In the genomic region with DNA sequence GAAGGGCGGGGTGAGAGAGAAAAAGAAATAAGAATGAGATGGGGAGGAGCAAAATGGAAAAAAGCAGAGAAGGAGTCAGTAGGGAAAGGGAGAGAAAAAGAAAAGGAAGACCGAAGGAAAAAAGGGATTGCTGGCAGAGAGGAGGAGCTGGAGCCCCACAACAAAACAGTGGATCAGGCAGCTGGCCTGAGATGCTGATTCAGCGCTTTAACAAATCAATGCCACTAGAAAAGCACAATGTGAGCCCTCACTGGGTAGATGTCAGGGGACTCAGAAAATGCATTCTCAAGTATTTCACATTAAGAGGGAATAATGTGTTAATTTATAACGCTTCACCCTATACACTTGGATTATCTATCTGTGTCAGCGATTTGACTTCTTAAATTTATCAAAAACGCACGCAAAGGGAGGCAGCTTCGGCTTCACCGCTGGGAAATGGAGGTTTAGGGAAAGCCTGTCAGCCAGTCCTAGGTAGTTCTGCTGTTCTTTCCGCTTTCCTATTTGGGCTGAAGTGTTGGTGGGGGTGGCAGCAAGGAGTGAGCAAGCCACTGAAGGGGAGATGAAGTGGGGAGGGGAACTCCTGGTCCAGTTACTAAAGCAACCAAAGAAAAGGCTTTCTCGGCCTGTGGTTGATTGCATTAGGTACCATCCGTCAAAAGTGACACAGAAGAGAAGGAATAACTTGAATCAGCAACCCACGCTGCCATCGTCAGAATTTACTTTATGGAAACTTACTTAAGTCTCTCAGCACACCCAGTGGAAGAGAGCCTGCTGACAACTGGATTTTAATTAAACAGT, we compare ENCODE assay signal across 14 cellular contexts.
DNase-seq lines count a peak whose midpoint lies in the region; ATAC-seq, FAIRE-seq and TF ChIP-seq lines count a peak whose summit lies in the region.
"Had no signal": no experiment of that assay in that cellular context is flagged by ENCODE, and none has a peak within 500 bp of the region (broad histone marks: within the 10 kb centered on the region; RNA-seq: fewer than 3 reads in every experiment).

No MANE protein-coding gene starts in this region.

- peaks cover 28 to 32% of the 10 kb centered on the region in 2 donors for H3K4me1 Mint-ChIP-seq in natural killer cell
- H3K4me1 Mint-ChIP-seq in activated CD8-positive, alpha-beta memory T cell treated with anti-CD3 and anti-CD28 coated beads, Interleukin-2, amount 10 ng/mL, durations not matched to agents 7 days and 5 days, result peaks cover 2% of the 10 kb centered on the region
- H3K4me1 Mint-ChIP-seq: activated naive CD4-positive, alpha-beta T cell treated with anti-CD3 and anti-CD28 coated beads, Interleukin-2, amount 10 ng/mL, durations not matched to agents 7 days and 5 days; stimulated activated naive B cell treated with anti-CD40 and anti-IgM and Interleukin-4, amounts not matched to agents 10 μg/mL and 1 μg/mL and 100 μg/mL, for 72 hours had no signal

- POLR2A ChIA-PET in AG04450 (lab: Yijun Ruan, JAX) (no interaction called here), endothelial cell of umbilical vein (lab: Charles Lee) (no interaction called here)

- FAIRE-seq in endothelial cell of umbilical vein (lab: Jason Lieb, UNC) (peak; percentile 12), GM12892 (lab: Jason Lieb, UNC) (no peak)

- peak overlapping the region; percentile 18 for H3K4me3 Mint-ChIP-seq in natural killer cell
- H3K4me3 Mint-ChIP-seq in activated CD8-positive, alpha-beta memory T cell treated with anti-CD3 and anti-CD28 coated beads, Interleukin-2, amount 10 ng/mL, durations not matched to agents 7 days and 5 days, result no peak overlapping the region
- H3K4me3 Mint-ChIP-seq: activated naive CD4-positive, alpha-beta T cell treated with anti-CD3 and anti-CD28 coated beads, Interleukin-2, amount 10 ng/mL, durations not matched to agents 7 days and 5 days; stimulated activated naive B cell treated with anti-CD40 and anti-IgM and Interleukin-4, amounts not matched to agents 10 μg/mL and 1 μg/mL and 100 μg/mL, for 72 hours; T-cell had no signal

- CTCF ChIA-PET in AG04450 (lab: Charles Lee), result interaction anchor here (0.6 kb wide), 1 partner anchor 58 kb away, joined by 4 read pairs; no protein-coding TSS in a partner anchor
- CTCF ChIA-PET in endothelial cell of umbilical vein (lab: Charles Lee), result interaction anchor here (0.6 to 2.2 kb wide), 3 partner anchors 9 to 210 kb away, joined by 3 to 6 read pairs (median 3); no protein-coding TSS in a partner anchor
- CTCF ChIA-PET in activated CD8-positive, alpha-beta memory T cell treated with anti-CD3 and anti-CD28 coated beads, Interleukin-2, amount 10 ng/mL, durations not matched to agents 7 days and 5 days (lab: Charles Lee), result no interaction called here

- TF ChIP-seq CTCF in AG04450 (IDR thresholded peaks at IDR 0.05; ENCODE audit: low read depth, low read length) (no peak), endothelial cell of umbilical vein (IDR thresholded peaks at IDR 0.05; ENCODE audit: extremely low read depth in 1 of 2, insufficient read depth in 1 of 2, low read depth in 1 of 2, low read length in 2 of 2) (no peak), natural killer cell (IDR thresholded peaks at IDR 0.05) (no peak)

- H4K20me1 ChIP-seq in endothelial cell of umbilical vein (replicated peaks; ENCODE audit: control insufficient read depth, extremely low read depth, insufficient read depth, low read length), result no peaks in the 10 kb centered on the region

- peak overlapping the region; percentile 91 for H2AFZ ChIP-seq in endothelial cell of umbilical vein (ENCODE audit: low read depth, low read length)

- H3K9ac ChIP-seq in endothelial cell of umbilical vein (replicated peaks; ENCODE audit: extremely low read depth, insufficient read depth, low read length), result peak overlapping the region; percentile 22

- H3K36me3 Mint-ChIP-seq in natural killer cell, result no peaks in the 10 kb centered on the region
- no peaks in the 10 kb centered on the region for H3K36me3 Mint-ChIP-seq in activated CD8-positive, alpha-beta memory T cell treated with anti-CD3 and anti-CD28 coated beads, Interleukin-2, amount 10 ng/mL, durations not matched to agents 7 days and 5 days
- H3K36me3 Mint-ChIP-seq: activated naive CD4-positive, alpha-beta T cell treated with anti-CD3 and anti-CD28 coated beads, Interleukin-2, amount 10 ng/mL, durations not matched to agents 7 days and 5 days; stimulated activated naive B cell treated with anti-CD40 and anti-IgM and Interleukin-4, amounts not matched to agents 10 μg/mL and 1 μg/mL and 100 μg/mL, for 72 hours; T-cell had no signal

- H3K27me3 Mint-ChIP-seq in natural killer cell (ENCODE audit: low read depth in 2 of 2), result no peaks in the 10 kb centered on the region
- H3K27me3 Mint-ChIP-seq in activated CD8-positive, alpha-beta memory T cell treated with anti-CD3 and anti-CD28 coated beads, Interleukin-2, amount 10 ng/mL, durations not matched to agents 7 days and 5 days, result no peaks in the 10 kb centered on the region
- H3K27me3 Mint-ChIP-seq: activated naive CD4-positive, alpha-beta T cell treated with anti-CD3 and anti-CD28 coated beads, Interleukin-2, amount 10 ng/mL, durations not matched to agents 7 days and 5 days; T-cell had no signal

- dilution Hi-C loops in endothelial cell of umbilical vein (cut with MboI; ENCODE audit: extremely low pct_ligation_motif_present, low sequenced_read_pairs), result no loop called here

- no peaks in the 10 kb centered on the region for H3K9me1 ChIP-seq in endothelial cell of umbilical vein (replicated peaks; ENCODE audit: control insufficient read depth, extremely low read depth, insufficient read depth, low read length)

- peaks cover 28% of the 10 kb centered on the region for H3K4me1 ChIP-seq in endothelial cell of umbilical vein (ENCODE audit: control insufficient read depth, extremely low read depth, insufficient read depth, low read length)

- intact Hi-C loops in endothelial cell of umbilical vein (cut with micrococcal nuclease), result loop anchor here (5.0 kb wide), 1 partner anchor 177 kb away; no protein-coding TSS in a partner anchor
- intact Hi-C loops in natural killer cell (cut with micrococcal nuclease), result no loop called here

- TF ChIP-seq POLR2A in endothelial cell of umbilical vein (IDR thresholded peaks at IDR 0.05; ENCODE audit: low read depth, low read length), result no peak
- no peak for TF ChIP-seq POLR2A in GM12892 (IDR thresholded peaks at IDR 0.05; ENCODE audit: low read depth, low read length)

- ATAC-seq in natural killer cell, result no peak
- no peak for ATAC-seq in activated CD8-positive, alpha-beta memory T cell treated with anti-CD3 and anti-CD28 coated beads, Interleukin-2, amount 10 ng/mL, durations not matched to agents 7 days and 5 days
- ATAC-seq: heart right ventricle; stimulated activated naive B cell treated with anti-CD40 and anti-IgM and Interleukin-4, amounts not matched to agents 10 μg/mL and 1 μg/mL and 100 μg/mL, for 72 hours; T-cell had no signal

- H3K4me2 ChIP-seq in endothelial cell of umbilical vein (ENCODE audit: insufficient read depth, low read length), result peak overlapping the region; percentile 45

- peak overlapping the region in 1 of 2 donors; percentile 2 for H3K27ac Mint-ChIP-seq in natural killer cell
- no peak overlapping the region for H3K27ac Mint-ChIP-seq in activated CD8-positive, alpha-beta memory T cell treated with anti-CD3 and anti-CD28 coated beads, Interleukin-2, amount 10 ng/mL, durations not matched to agents 7 days and 5 days
- H3K27ac Mint-ChIP-seq: activated naive CD4-positive, alpha-beta T cell treated with anti-CD3 and anti-CD28 coated beads, Interleukin-2, amount 10 ng/mL, durations not matched to agents 7 days and 5 days; stimulated activated naive B cell treated with anti-CD40 and anti-IgM and Interleukin-4, amounts not matched to agents 10 μg/mL and 1 μg/mL and 100 μg/mL, for 72 hours; T-cell had no signal

- H3K36me3 ChIP-seq in endothelial cell of umbilical vein (ENCODE audit: control insufficient read depth in 2 of 2, extremely low read depth in 1 of 2, insufficient read depth in 2 of 2, low read length in 2 of 2), result no peaks in the 10 kb centered on the region
- H3K36me3 ChIP-seq: heart right ventricle had no signal

- no peak overlapping the region for H3K4me3 ChIP-seq in AG04450 (ENCODE audit: low read depth, low read length)
- no peak overlapping the region for H3K4me3 ChIP-seq in endothelial cell of umbilical vein (replicated peaks in 1 of 3; ENCODE audit: insufficient read depth in 1 of 3, low read depth in 1 of 3, low read length in 3 of 3)
- H3K4me3 ChIP-seq: heart right ventricle had no signal

- H3K79me2 ChIP-seq in endothelial cell of umbilical vein (ENCODE audit: control insufficient read depth, insufficient read depth, low read length), result peaks cover 5% of the 10 kb centered on the region

- H3K9me3 ChIP-seq in AG04450 (ENCODE audit: control insufficient read depth, insufficient read depth, low read length), result no peaks in the 10 kb centered on the region
- H3K9me3 ChIP-seq in endothelial cell of umbilical vein (replicated peaks; ENCODE audit: control insufficient read depth, insufficient read depth, low read length), result no peaks in the 10 kb centered on the region
- H3K9me3 ChIP-seq: heart right ventricle had no signal

- no peaks in the 10 kb centered on the region for H3K27me3 ChIP-seq in AG04450 (ENCODE audit: control insufficient read depth, insufficient read depth, low read length)
- H3K27me3 ChIP-seq in endothelial cell of umbilical vein (ENCODE audit: control insufficient read depth in 2 of 2, insufficient read depth in 2 of 2, low read length in 2 of 2), result no peaks in the 10 kb centered on the region

- H3K27ac ChIP-seq in AG04450 (ENCODE audit: low read depth, low read length) (peak overlapping the region; percentile 54), endothelial cell of umbilical vein (ENCODE audit: insufficient read depth, low read depth, low read length) (peak overlapping the region; percentile 18)

- no peaks in the 10 kb centered on the region for H3K9me3 Mint-ChIP-seq in natural killer cell
- peaks cover 5% of the 10 kb centered on the region for H3K9me3 Mint-ChIP-seq in activated CD8-positive, alpha-beta memory T cell treated with anti-CD3 and anti-CD28 coated beads, Interleukin-2, amount 10 ng/mL, durations not matched to agents 7 days and 5 days (ENCODE audit: low read depth)

- no peak for DNase-seq in AG04450 (ENCODE audit: low read depth, low spot score)
- DNase-seq in NCI-H69 (lab: John Stamatoyannopoulos, UW), result peak; percentile 54
- DNase-seq in endothelial cell of umbilical vein (ENCODE audit: low read depth, low spot score), result peak; percentile 61
- no peak for DNase-seq in natural killer cell
- no peak for DNase-seq in activated CD8-positive, alpha-beta memory T cell treated with anti-CD3 and anti-CD28 coated beads, Interleukin-2, amount 10 ng/mL, durations not matched to agents 7 days and 5 days
- DNase-seq in GM12892 (ENCODE audit: insufficient read length), result no peak
- DNase-seq in GF-D8 (lab: John Stamatoyannopoulos, UW), result no peak
- no peak for DNase-seq in NCI-H146 (lab: John Stamatoyannopoulos, UW)
- DNase-seq: activated CD4-positive, alpha-beta T cell treated with anti-CD3 and anti-CD28 coated beads, Interleukin-2, amount 50 U/mL, for 1 hour; activated naive CD4-positive, alpha-beta T cell treated with anti-CD3 and anti-CD28 coated beads, Interleukin-2, amount 10 ng/mL, durations not matched to agents 7 days and 5 days; heart right ventricle; NCI-H1105 treated with DMSO at 0.1 percent for 48 hours; stimulated activated naive B cell treated with anti-CD40 and anti-IgM and Interleukin-4, amounts not matched to agents 10 μg/mL and 1 μg/mL and 100 μg/mL, for 72 hours; T-cell had no signal

- BruUV-seq in endothelial cell of umbilical vein (replicated peaks; lab: Mats Ljungman, UMichigan), result no TSS peak

Comparison
In these comparisons a context has a peak if more than half of its experiments do, and no peak if none do; other contexts are left out.
1. DNase-seq: peak in NCI-H69 (single experiment) and endothelial cell of umbilical vein (single experiment); none in AG04450 (single experiment), natural killer cell (single experiment), activated CD8-positive, alpha-beta memory T cell treated with anti-CD3 and anti-CD28 coated beads, Interleukin-2, amount 10 ng/mL, durations not matched to agents 7 days and 5 days (single experiment), GM12892 (single experiment), GF-D8 (single experiment) and NCI-H146 (single experiment).